In the genomic region with DNA sequence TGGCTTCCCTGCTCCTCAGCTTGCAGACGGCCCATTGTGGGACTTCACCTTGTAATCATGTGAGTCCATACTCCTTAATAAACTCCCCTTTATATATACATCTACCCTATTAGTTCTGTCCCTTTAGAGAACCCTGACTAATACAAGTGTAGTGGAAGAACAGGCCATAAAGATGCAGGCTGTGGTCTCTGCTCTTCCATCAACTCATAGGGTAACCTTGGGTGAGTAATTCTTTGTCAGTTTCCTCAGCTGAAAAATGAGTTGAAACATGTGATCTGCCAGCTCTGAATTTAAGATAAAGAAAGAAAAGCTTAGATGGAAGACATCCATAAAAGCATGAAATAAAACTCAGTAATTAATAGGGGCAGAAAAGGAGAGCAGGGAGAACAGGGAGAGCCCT, we compare ENCODE assay signal across 23 cellular contexts.
A peak's percentile ranks its signal among the peaks of the same experiment; 100 is the strongest.
DNase-seq lines count a peak whose midpoint lies in the region; ATAC-seq and TF ChIP-seq lines count a peak whose summit lies in the region.
"Had no signal": no experiment of that assay in that cellular context is flagged by ENCODE, and none has a peak within 500 bp of the region (broad histone marks: within the 10 kb centered on the region; RNA-seq: fewer than 3 reads in every experiment).

No MANE protein-coding gene starts in this region.

- intact Hi-C loops in cardiac septum (cut with DNase I), result no loop called here

- no peak overlapping the region for H3K4me3 ChIP-seq in cardiac fibroblast (replicated peaks in 1 of 2; ENCODE audit: low read depth in 2 of 2, low read length in 2 of 2)
- H3K4me3 ChIP-seq: A549; BLaER1 treated with 17β-estradiol and CSF1 and Interleukin-3, amounts not matched to agents 10 nM and 100 nM; right atrium auricular region; SK-N-MC had no signal

- DNase-seq in Daoy (ENCODE audit: low read depth) (peak; percentile 3), NCI-H226 (peak; percentile 15), cardiac fibroblast (ENCODE audit: low read depth in 2 of 2) (peak; percentile 12 to 48), kidney tubule cell (ENCODE audit: low spot score) (peak; percentile 30), cardiac septum (ENCODE audit: low spot score) (no peak), GDM1 (lab: John Stamatoyannopoulos, UW) (no peak)
- DNase-seq: activated CD4-positive, alpha-beta memory T cell treated with anti-CD3 and anti-CD28 coated beads for 36 hours; activated CD4-positive, CD25-positive, alpha-beta regulatory T cell; activated naive CD4-positive, alpha-beta T cell treated with Interleukin-2 at 50 U/mL for 16 hours; activated T-cell treated with anti-CD3 and anti-CD28 coated beads, Interleukin-2, amount 50 U/mL, for 24 hours; endodermal cell; hypothalamus; kidney; NCI-H1048; NCI-H2029; NCI-H345; nucleus accumbens had no signal

- no peak for TF ChIP-seq CTCF in cardiac fibroblast (IDR thresholded peaks at IDR 0.05; ENCODE audit: low read depth, low read length)

- ATAC-seq in GM19035 (IDR thresholded peaks at IDR 0.05; ENCODE audit: unreplicated experiment) (no peak), GM18870 (IDR thresholded peaks at IDR 0.05; ENCODE audit: unreplicated experiment) (no peak)
- ATAC-seq: A549 had no signal

Comparison
In these comparisons a context has a peak if more than half of its experiments do, and no peak if none do; other contexts are left out.
1. DNase-seq: peak in Daoy (single experiment), NCI-H226 (single experiment), cardiac fibroblast (2 of 2) and kidney tubule cell (single experiment); none in cardiac septum (single experiment) and GDM1 (single experiment).